23 cellular contexts compared by ENCODE assay signal in genomic region chr3:10182950-10183349, GRCh38.
"Had no signal": no experiment of that assay in that cellular context is flagged by ENCODE, and none has a peak within 500 bp of the region (broad histone marks: within the 10 kb centered on the region; RNA-seq: fewer than 3 reads in every experiment).

No MANE protein-coding gene starts in this region.

- FAIRE-seq: RCC 7860 had no signal

- H3K36me3 ChIP-seq: adrenal gland had no signal

- H3K27me3 ChIP-seq: adrenal gland had no signal

- DNase-seq: activated B cell treated with CpG ODN at 0.5 μM for 24 hours; activated CD4-positive, alpha-beta T cell treated with anti-CD3 and anti-CD28 coated beads for 36 hours; activated CD4-positive, alpha-beta T cell treated with anti-CD3 and anti-CD28 coated beads, Interleukin-2, amount 50 U/mL, for 1 hour; activated CD8-positive, alpha-beta memory T cell treated with anti-CD3 and anti-CD28 coated beads, Interleukin-2, amount 50 U/mL, for 4 hours; activated CD8-positive, alpha-beta T cell treated with anti-CD3 and anti-CD28 coated beads for 36 hours; activated naive CD4-positive, alpha-beta T cell treated with anti-CD3 and anti-CD28 coated beads, Interleukin-2, amount 50 U/mL, for 16 hours; activated naive CD8-positive, alpha-beta T cell treated with anti-CD3 and anti-CD28 coated beads, Interleukin-2, amount 10 ng/mL, durations not matched to agents 7 days and 5 days; activated T-cell treated with anti-CD3 and anti-CD28 coated beads, Interleukin-2, amount 50 U/mL, for 72 hours; adrenal gland; anterior cingulate cortex; cerebellar nuclear complex; MM.1S; NCI-H1105; NCI-H1436; NCI-H1694 treated with DMSO at 0.1 percent for 48 hours; NCI-H2029 treated with DMSO at 0.1 percent for 48 hours; NCI-H345; NCI-H510A; PC-3; SHP77 treated with DMSO at 0.1 percent for 48 hours; T-helper 9 cell had no signal

- ATAC-seq: activated CD4-positive, alpha-beta T cell treated with anti-CD3 and anti-CD28 coated beads for 36 hours; activated CD8-positive, alpha-beta T cell treated with anti-CD3 and anti-CD28 coated beads for 36 hours; activated T-cell treated with anti-CD3 and anti-CD28 coated beads, Interleukin-2, amount 50 U/mL, for 72 hours; PC-3 had no signal

- H3K27me3 Mint-ChIP-seq: activated B cell treated with CpG ODN at 0.5 μM for 24 hours; activated CD4-positive, alpha-beta T cell treated with anti-CD3 and anti-CD28 coated beads for 36 hours; activated CD8-positive, alpha-beta T cell treated with anti-CD3 and anti-CD28 coated beads for 36 hours; activated naive CD8-positive, alpha-beta T cell treated with anti-CD3 and anti-CD28 coated beads, Interleukin-2, amount 10 ng/mL, durations not matched to agents 7 days and 5 days had no signal

- H3K9me3 Mint-ChIP-seq: activated B cell treated with CpG ODN at 0.5 μM for 24 hours; activated CD8-positive, alpha-beta T cell treated with anti-CD3 and anti-CD28 coated beads for 36 hours; activated naive CD8-positive, alpha-beta T cell treated with anti-CD3 and anti-CD28 coated beads, Interleukin-2, amount 10 ng/mL, durations not matched to agents 7 days and 5 days; activated T-cell treated with anti-CD3 and anti-CD28 coated beads, Interleukin-2, amount 50 U/mL, for 72 hours; T-helper 1 cell treated with Interleukin-12 subunit alpha and Interleukin-12 subunit beta and Interleukin-4 antibody, amounts not matched to agents 30 μg/mL and 1 μg/mL, for 36 hours had no signal

- H3K4me3 Mint-ChIP-seq: activated B cell treated with CpG ODN at 0.5 μM for 24 hours; activated CD4-positive, alpha-beta T cell treated with anti-CD3 and anti-CD28 coated beads for 36 hours; activated CD8-positive, alpha-beta T cell treated with anti-CD3 and anti-CD28 coated beads for 36 hours; activated naive CD8-positive, alpha-beta T cell treated with anti-CD3 and anti-CD28 coated beads, Interleukin-2, amount 10 ng/mL, durations not matched to agents 7 days and 5 days; activated T-cell treated with anti-CD3 and anti-CD28 coated beads, Interleukin-2, amount 50 U/mL, for 72 hours; T-helper 1 cell treated with Interleukin-12 subunit alpha and Interleukin-12 subunit beta and Interleukin-4 antibody, amounts not matched to agents 30 μg/mL and 1 μg/mL, for 36 hours had no signal

- H3K4me3 ChIP-seq: adrenal gland had no signal

- H3K27ac Mint-ChIP-seq: activated B cell treated with CpG ODN at 0.5 μM for 24 hours; activated CD4-positive, alpha-beta T cell treated with anti-CD3 and anti-CD28 coated beads for 36 hours; activated CD8-positive, alpha-beta T cell treated with anti-CD3 and anti-CD28 coated beads for 36 hours; activated naive CD8-positive, alpha-beta T cell treated with anti-CD3 and anti-CD28 coated beads, Interleukin-2, amount 10 ng/mL, durations not matched to agents 7 days and 5 days; activated T-cell treated with anti-CD3 and anti-CD28 coated beads, Interleukin-2, amount 50 U/mL, for 72 hours; T-helper 1 cell treated with Interleukin-12 subunit alpha and Interleukin-12 subunit beta and Interleukin-4 antibody, amounts not matched to agents 30 μg/mL and 1 μg/mL, for 36 hours had no signal

- H3K27ac ChIP-seq: adrenal gland had no signal

- H3K9me3 ChIP-seq: adrenal gland had no signal
